17 cellular contexts compared by ENCODE assay signal in genomic region chr5:169950333-169950732, GRCh38. TPM values are rescaled to one million over a fixed set of nuclear protein-coding genes. Genes with fewer than 3 reads are reported as not detected.
"Had no signal": no experiment of that assay in that cellular context is flagged by ENCODE, and none has a peak within 500 bp of the region (broad histone marks: within the 10 kb centered on the region; RNA-seq: fewer than 3 reads in every experiment).

No MANE protein-coding gene starts in this region.

- H3K4me3 Mint-ChIP-seq: activated naive CD4-positive, alpha-beta T cell treated with anti-CD3 and anti-CD28 coated beads, Interleukin-2, amount 10 ng/mL, durations not matched to agents 7 days and 5 days; natural killer cell; stimulated activated naive B cell treated with anti-CD40 and anti-IgM and Interleukin-4, amounts not matched to agents 10 μg/mL and 1 μg/mL and 100 μg/mL, for 72 hours; WTC11 had no signal

- H3K4me1 Mint-ChIP-seq: activated naive CD4-positive, alpha-beta T cell treated with anti-CD3 and anti-CD28 coated beads, Interleukin-2, amount 10 ng/mL, durations not matched to agents 7 days and 5 days had no signal

- H3K27me3 Mint-ChIP-seq: activated naive CD4-positive, alpha-beta T cell treated with anti-CD3 and anti-CD28 coated beads, Interleukin-2, amount 10 ng/mL, durations not matched to agents 7 days and 5 days; stimulated activated naive B cell treated with anti-CD40 and anti-IgM and Interleukin-4, amounts not matched to agents 10 μg/mL and 1 μg/mL and 100 μg/mL, for 72 hours had no signal

- H3K36me3 Mint-ChIP-seq: natural killer cell, WTC11 had no signal

- H3K9me3 Mint-ChIP-seq: activated naive CD4-positive, alpha-beta T cell treated with anti-CD3 and anti-CD28 coated beads, Interleukin-2, amount 10 ng/mL, durations not matched to agents 7 days and 5 days; natural killer cell; stimulated activated naive B cell treated with anti-CD40 and anti-IgM and Interleukin-4, amounts not matched to agents 10 μg/mL and 1 μg/mL and 100 μg/mL, for 72 hours; WTC11 had no signal

- DNase-seq: activated CD8-positive, alpha-beta memory T cell treated with anti-CD3 and anti-CD28 coated beads, Interleukin-2, amount 50 U/mL, for 48 hours; activated effector memory CD4-positive, alpha-beta T cell treated with anti-CD3 and anti-CD28 coated beads, Interleukin-2, amount 50 U/mL, for 16 hours; activated naive CD4-positive, alpha-beta T cell treated with anti-CD3 and anti-CD28 coated beads, Interleukin-2, amount 10 ng/mL, durations not matched to agents 7 days and 5 days; body of pancreas; heart left ventricle; left ventricle myocardium superior; midbrain; natural killer cell; ovary; stimulated activated CD4-positive, alpha-beta T cell treated with anti-CD3 and anti-CD28 coated beads, Interleukin-2, amount 100 ng/mL, for 48 hours; stimulated activated CD8-positive, alpha-beta memory T cell treated with anti-CD3 and anti-CD28 coated beads, Interleukin-4, amount 100 ng/mL, for 48 hours; stimulated activated naive B cell treated with anti-CD40 and anti-IgM and Interleukin-4, amounts not matched to agents 10 μg/mL and 1 μg/mL and 100 μg/mL, for 72 hours; trophoblast cell; uterus had no signal

- H3K27ac Mint-ChIP-seq: activated naive CD4-positive, alpha-beta T cell treated with anti-CD3 and anti-CD28 coated beads, Interleukin-2, amount 10 ng/mL, durations not matched to agents 7 days and 5 days; stimulated activated naive B cell treated with anti-CD40 and anti-IgM and Interleukin-4, amounts not matched to agents 10 μg/mL and 1 μg/mL and 100 μg/mL, for 72 hours; WTC11 had no signal

- ATAC-seq: body of pancreas; gastroesophageal sphincter; heart left ventricle; left ventricle myocardium superior; natural killer cell; stimulated activated naive B cell treated with anti-CD40 and anti-IgM and Interleukin-4, amounts not matched to agents 10 μg/mL and 1 μg/mL and 100 μg/mL, for 72 hours; WTC11 had no signal

RNA-seq across cellular contexts. Expression of gene INSYN2B, which starts 30.0 kb away (rescaled TPM):
- total RNA-seq: activated CD8-positive, alpha-beta memory T cell treated with anti-CD3 and anti-CD28 coated beads for 36 hours; body of pancreas; gastroesophageal sphincter; natural killer cell; WTC11 had no signal
